In genomic region chr15:75201609-75202250, GRCh38 we compare ENCODE assay signal across 1 cellular context.
TF ChIP-seq lines count a peak whose summit lies in the region.

C15orf39 (plus strand) TSS chr15:75201882; CDS start chr15:75206049, 4,167 bp downstream.

TF ChIP-seq in HepG2, 621 proteins besides CTCF, POLR2A, EP300 and RAD21 (continued from another document and continues in another):
- TF ChIP-seq RERE (CRISPR knock-in tag; IDR thresholded peaks at IDR 0.05; ENCODE audit: low read depth): no peak
- TF ChIP-seq FOXK2 (IDR thresholded peaks at IDR 0.05): no peak
- peak; percentile 67; the same call in 1 of the 2 replicates for TF ChIP-seq ZNF263 (CRISPR knock-in tag; IDR thresholded peaks at IDR 0.05)
- TF ChIP-seq, protein P1, sequence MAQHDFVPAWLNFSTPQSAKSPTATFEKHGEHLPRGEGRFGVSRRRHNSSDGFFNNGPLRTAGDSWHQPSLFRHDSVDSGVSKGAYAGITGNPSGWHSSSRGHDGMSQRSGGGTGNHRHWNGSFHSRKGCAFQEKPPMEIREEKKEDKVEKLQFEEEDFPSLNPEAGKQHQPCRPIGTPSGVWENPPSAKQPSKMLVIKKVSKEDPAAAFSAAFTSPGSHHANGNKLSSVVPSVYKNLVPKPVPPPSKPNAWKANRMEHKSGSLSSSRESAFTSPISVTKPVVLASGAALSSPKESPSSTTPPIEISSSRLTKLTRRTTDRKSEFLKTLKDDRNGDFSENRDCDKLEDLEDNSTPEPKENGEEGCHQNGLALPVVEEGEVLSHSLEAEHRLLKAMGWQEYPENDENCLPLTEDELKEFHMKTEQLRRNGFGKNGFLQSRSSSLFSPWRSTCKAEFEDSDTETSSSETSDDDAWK (CRISPR knock-in tag; IDR thresholded peaks at IDR 0.05): no peak
- TF ChIP-seq MED8 (CRISPR knock-in tag; IDR thresholded peaks at IDR 0.05; ENCODE audit: insufficient replicate concordance): peak; percentile 73
- TF ChIP-seq ZNF460 (CRISPR knock-in tag; IDR thresholded peaks at IDR 0.05; ENCODE audit: borderline replicate concordance): no peak
- TF ChIP-seq MEF2D (CRISPR knock-in tag; IDR thresholded peaks at IDR 0.05): no peak
- TF ChIP-seq AGO2 (optimal IDR thresholded peaks at IDR 0.05; ENCODE audit: low read depth, low read length): no peak
- TF ChIP-seq PPARG (CRISPR knock-in tag; conservative IDR thresholded peaks at IDR 0.05): 0 out of 2 replicates have a peak, but pooled peaks have one; percentile 18
- TF ChIP-seq CHCHD3 (CRISPR knock-in tag; IDR thresholded peaks at IDR 0.05): no peak
- no peak; the same call in 1 of the 2 replicates for TF ChIP-seq ZNF331 (CRISPR knock-in tag; IDR thresholded peaks at IDR 0.05)
- no peak; the same call in 1 of the 2 replicates for TF ChIP-seq ATF6 (CRISPR knock-in tag; conservative IDR thresholded peaks at IDR 0.05)
- TF ChIP-seq HDAC2 (CRISPR knock-in tag; IDR thresholded peaks at IDR 0.05): no peak
- no peak for TF ChIP-seq POLR2AphosphoS2 (IDR thresholded peaks at IDR 0.05; ENCODE audit: low read depth, low read length)
- no peak for TF ChIP-seq ZNF670 (CRISPR knock-in tag; IDR thresholded peaks at IDR 0.05; ENCODE audit: borderline replicate concordance)
- TF ChIP-seq ZNF652 (CRISPR knock-in tag; IDR thresholded peaks at IDR 0.05; ENCODE audit: borderline replicate concordance, low read depth): no peak
- TF ChIP-seq ZNF282 (IDR thresholded peaks at IDR 0.05; ENCODE audit: partially characterized antibody): no peak
- no peak; the same call in 1 of the 2 replicates for TF ChIP-seq ZNF879 (CRISPR knock-in tag; IDR thresholded peaks at IDR 0.05)
- no peak for TF ChIP-seq ZNF292 (CRISPR knock-in tag; IDR thresholded peaks at IDR 0.05; ENCODE audit: borderline replicate concordance, low read depth)
- no peak for TF ChIP-seq ZNF431 (CRISPR knock-in tag; IDR thresholded peaks at IDR 0.05; ENCODE audit: borderline replicate concordance, low read depth)
- no peak for TF ChIP-seq HCFC1 (IDR thresholded peaks at IDR 0.05; ENCODE audit: low read depth, low read length)
- no peak for TF ChIP-seq PCBP1 (IDR thresholded peaks at IDR 0.05; ENCODE audit: borderline replicate concordance, low read depth, low read length)
- TF ChIP-seq KLF12 (CRISPR knock-in tag; IDR thresholded peaks at IDR 0.05; ENCODE audit: borderline replicate concordance): no peak
- TF ChIP-seq SP4 (CRISPR knock-in tag; IDR thresholded peaks at IDR 0.05): no peak
- peak; percentile 29; the same call in 1 of the 2 replicates for TF ChIP-seq SALL2 (CRISPR knock-in tag; IDR thresholded peaks at IDR 0.05)
- TF ChIP-seq, protein P2, sequence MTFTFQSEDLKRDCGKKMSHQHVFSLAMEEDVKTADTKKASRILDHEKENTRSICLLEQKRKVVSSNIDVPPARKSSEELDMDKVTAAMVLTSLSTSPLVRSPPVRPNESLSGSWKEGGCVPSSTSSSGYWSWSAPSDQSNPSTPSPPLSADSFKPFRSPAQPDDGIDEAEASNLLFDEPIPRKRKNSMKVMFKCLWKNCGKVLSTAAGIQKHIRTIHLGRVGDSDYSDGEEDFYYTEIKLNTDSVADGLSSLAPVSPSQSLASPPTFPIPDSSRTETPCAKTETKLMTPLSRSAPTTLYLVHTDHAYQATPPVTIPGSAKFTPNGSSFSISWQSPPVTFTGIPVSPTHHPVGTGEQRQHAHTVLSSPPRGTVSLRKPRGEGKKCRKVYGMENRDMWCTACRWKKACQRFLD (CRISPR knock-in tag; IDR thresholded peaks at IDR 0.05; ENCODE audit: borderline replicate concordance): no peak
- no peak for TF ChIP-seq ZNF3 (CRISPR knock-in tag; IDR thresholded peaks at IDR 0.05)
- TF ChIP-seq, protein P3, sequence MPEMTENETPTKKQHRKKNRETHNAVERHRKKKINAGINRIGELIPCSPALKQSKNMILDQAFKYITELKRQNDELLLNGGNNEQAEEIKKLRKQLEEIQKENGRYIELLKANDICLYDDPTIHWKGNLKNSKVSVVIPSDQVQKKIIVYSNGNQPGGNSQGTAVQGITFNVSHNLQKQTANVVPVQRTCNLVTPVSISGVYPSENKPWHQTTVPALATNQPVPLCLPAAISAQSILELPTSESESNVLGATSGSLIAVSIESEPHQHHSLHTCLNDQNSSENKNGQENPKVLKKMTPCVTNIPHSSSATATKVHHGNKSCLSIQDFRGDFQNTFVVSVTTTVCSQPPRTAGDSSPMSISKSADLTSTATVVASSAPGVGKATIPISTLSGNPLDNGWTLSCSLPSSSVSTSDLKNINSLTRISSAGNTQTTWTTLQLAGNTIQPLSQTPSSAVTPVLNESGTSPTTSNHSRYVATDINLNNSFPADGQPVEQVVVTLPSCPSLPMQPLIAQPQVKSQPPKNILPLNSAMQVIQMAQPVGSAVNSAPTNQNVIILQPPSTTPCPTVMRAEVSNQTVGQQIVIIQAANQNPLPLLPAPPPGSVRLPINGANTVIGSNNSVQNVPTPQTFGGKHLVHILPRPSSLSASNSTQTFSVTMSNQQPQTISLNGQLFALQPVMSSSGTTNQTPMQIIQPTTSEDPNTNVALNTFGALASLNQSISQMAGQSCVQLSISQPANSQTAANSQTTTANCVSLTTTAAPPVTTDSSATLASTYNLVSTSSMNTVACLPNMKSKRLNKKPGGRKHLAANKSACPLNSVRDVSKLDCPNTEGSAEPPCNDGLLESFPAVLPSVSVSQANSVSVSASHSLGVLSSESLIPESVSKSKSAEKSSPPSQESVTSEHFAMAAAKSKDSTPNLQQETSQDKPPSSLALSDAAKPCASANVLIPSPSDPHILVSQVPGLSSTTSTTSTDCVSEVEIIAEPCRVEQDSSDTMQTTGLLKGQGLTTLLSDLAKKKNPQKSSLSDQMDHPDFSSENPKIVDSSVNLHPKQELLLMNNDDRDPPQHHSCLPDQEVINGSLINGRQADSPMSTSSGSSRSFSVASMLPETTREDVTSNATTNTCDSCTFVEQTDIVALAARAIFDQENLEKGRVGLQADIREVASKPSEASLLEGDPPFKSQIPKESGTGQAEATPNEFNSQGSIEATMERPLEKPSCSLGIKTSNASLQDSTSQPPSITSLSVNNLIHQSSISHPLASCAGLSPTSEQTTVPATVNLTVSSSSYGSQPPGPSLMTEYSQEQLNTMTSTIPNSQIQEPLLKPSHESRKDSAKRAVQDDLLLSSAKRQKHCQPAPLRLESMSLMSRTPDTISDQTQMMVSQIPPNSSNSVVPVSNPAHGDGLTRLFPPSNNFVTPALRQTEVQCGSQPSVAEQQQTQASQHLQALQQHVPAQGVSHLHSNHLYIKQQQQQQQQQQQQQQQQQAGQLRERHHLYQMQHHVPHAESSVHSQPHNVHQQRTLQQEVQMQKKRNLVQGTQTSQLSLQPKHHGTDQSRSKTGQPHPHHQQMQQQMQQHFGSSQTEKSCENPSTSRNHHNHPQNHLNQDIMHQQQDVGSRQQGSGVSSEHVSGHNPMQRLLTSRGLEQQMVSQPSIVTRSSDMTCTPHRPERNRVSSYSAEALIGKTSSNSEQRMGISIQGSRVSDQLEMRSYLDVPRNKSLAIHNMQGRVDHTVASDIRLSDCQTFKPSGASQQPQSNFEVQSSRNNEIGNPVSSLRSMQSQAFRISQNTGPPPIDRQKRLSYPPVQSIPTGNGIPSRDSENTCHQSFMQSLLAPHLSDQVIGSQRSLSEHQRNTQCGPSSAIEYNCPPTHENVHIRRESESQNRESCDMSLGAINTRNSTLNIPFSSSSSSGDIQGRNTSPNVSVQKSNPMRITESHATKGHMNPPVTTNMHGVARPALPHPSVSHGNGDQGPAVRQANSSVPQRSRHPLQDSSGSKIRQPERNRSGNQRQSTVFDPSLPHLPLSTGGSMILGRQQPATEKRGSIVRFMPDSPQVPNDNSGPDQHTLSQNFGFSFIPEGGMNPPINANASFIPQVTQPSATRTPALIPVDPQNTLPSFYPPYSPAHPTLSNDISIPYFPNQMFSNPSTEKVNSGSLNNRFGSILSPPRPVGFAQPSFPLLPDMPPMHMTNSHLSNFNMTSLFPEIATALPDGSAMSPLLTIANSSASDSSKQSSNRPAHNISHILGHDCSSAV (CRISPR knock-in tag; IDR thresholded peaks at IDR 0.05; ENCODE audit: borderline replicate concordance): no peak
- peak; percentile 52; the same call in 1 of the 2 replicates for TF ChIP-seq ZSCAN25 (CRISPR knock-in tag; IDR thresholded peaks at IDR 0.05)
- no peak for TF ChIP-seq THYN1 (CRISPR knock-in tag; IDR thresholded peaks at IDR 0.05; ENCODE audit: borderline replicate concordance, low read depth)
- no peak for TF ChIP-seq NFE2 (CRISPR knock-in tag; IDR thresholded peaks at IDR 0.05)
- TF ChIP-seq, protein P4, sequence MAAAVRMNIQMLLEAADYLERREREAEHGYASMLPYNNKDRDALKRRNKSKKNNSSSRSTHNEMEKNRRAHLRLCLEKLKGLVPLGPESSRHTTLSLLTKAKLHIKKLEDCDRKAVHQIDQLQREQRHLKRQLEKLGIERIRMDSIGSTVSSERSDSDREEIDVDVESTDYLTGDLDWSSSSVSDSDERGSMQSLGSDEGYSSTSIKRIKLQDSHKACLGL (CRISPR knock-in tag; IDR thresholded peaks at IDR 0.05): peak; percentile 55; the same call in 1 of the 2 replicates
- TF ChIP-seq ZNF558 (CRISPR knock-in tag; IDR thresholded peaks at IDR 0.05; ENCODE audit: borderline replicate concordance): no peak
- TF ChIP-seq ZFP62 (CRISPR knock-in tag; IDR thresholded peaks at IDR 0.05): no peak
- no peak for TF ChIP-seq RBAK (CRISPR knock-in tag; IDR thresholded peaks at IDR 0.05)
- TF ChIP-seq ZNF562 (CRISPR knock-in tag; IDR thresholded peaks at IDR 0.05; ENCODE audit: borderline replicate concordance): no peak
- TF ChIP-seq CCDC6 (CRISPR knock-in tag; IDR thresholded peaks at IDR 0.05): peak; percentile 97
- TF ChIP-seq, protein P5, sequence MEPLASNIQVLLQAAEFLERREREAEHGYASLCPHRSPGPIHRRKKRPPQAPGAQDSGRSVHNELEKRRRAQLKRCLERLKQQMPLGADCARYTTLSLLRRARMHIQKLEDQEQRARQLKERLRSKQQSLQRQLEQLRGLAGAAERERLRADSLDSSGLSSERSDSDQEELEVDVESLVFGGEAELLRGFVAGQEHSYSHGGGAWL (CRISPR knock-in tag; IDR thresholded peaks at IDR 0.05): peak; percentile 69
- peak; percentile 28 for TF ChIP-seq ZNF883 (CRISPR knock-in tag; IDR thresholded peaks at IDR 0.05; ENCODE audit: not compliant biosample characterization)
